Comparison of ENCODE assay signal across 11 cellular contexts in genomic region chr2:47073217-47073616, GRCh38.
DNase-seq lines count a peak whose midpoint lies in the region; ATAC-seq and TF ChIP-seq lines count a peak whose summit lies in the region.
"Had no signal": no experiment of that assay in that cellular context is flagged by ENCODE, and none has a peak within 500 bp of the region (broad histone marks: within the 10 kb centered on the region; RNA-seq: fewer than 3 reads in every experiment).

No MANE protein-coding gene starts in this region.

- H3K27me3 Mint-ChIP-seq in activated CD4-positive, alpha-beta memory T cell treated with anti-CD3 and anti-CD28 coated beads, Interleukin-2, amount 10 ng/mL, durations not matched to agents 7 days and 5 days = no peaks in the 10 kb centered on the region
- no peaks in the 10 kb centered on the region for H3K27me3 Mint-ChIP-seq in activated CD4-positive, alpha-beta memory T cell treated with anti-CD3 and anti-CD28 coated beads for 36 hours
- no peaks in the 10 kb centered on the region for H3K27me3 Mint-ChIP-seq in naive thymus-derived CD8-positive, alpha-beta T cell

- POLR2A ChIA-PET in activated CD4-positive, alpha-beta memory T cell treated with anti-CD3 and anti-CD28 coated beads, Interleukin-2, amount 10 ng/mL, durations not matched to agents 7 days and 5 days (lab: Charles Lee) = no interaction called here
- POLR2A ChIA-PET in activated CD4-positive, alpha-beta memory T cell treated with anti-CD3 and anti-CD28 coated beads for 36 hours (lab: Charles Lee) = no interaction called here
- POLR2A ChIA-PET in naive thymus-derived CD8-positive, alpha-beta T cell (lab: Charles Lee) = no interaction called here

- H3K4me1 ChIP-seq in colonic mucosa (peaks cover 40% of the 10 kb centered on the region), tibial artery (peaks cover 18 to 94% (median 79%) of the 10 kb centered on the region in 4 donors)

- H3K27me3 ChIP-seq in colonic mucosa = no peaks in the 10 kb centered on the region
- no peaks in the 10 kb centered on the region for H3K27me3 ChIP-seq in tibial artery
- H3K27me3 ChIP-seq: cardiac muscle cell had no signal

- H3K36me3 ChIP-seq in colonic mucosa (no peaks in the 10 kb centered on the region), tibial artery (peaks cover 0 to 26% (median 12%) of the 10 kb centered on the region in 3 donors)
- H3K36me3 ChIP-seq: cardiac muscle cell, prostate gland had no signal

- H3K4me1 Mint-ChIP-seq in activated CD4-positive, alpha-beta memory T cell treated with anti-CD3 and anti-CD28 coated beads, Interleukin-2, amount 10 ng/mL, durations not matched to agents 7 days and 5 days = peaks cover 29% of the 10 kb centered on the region
- H3K4me1 Mint-ChIP-seq in activated CD4-positive, alpha-beta memory T cell treated with anti-CD3 and anti-CD28 coated beads for 36 hours (ENCODE audit: low read depth) = peaks cover 22% of the 10 kb centered on the region
- H3K4me1 Mint-ChIP-seq in naive thymus-derived CD8-positive, alpha-beta T cell = peaks cover 14 to 55% (median 43%) of the 10 kb centered on the region in 4 donors

- H3K4me3 Mint-ChIP-seq in activated CD4-positive, alpha-beta memory T cell treated with anti-CD3 and anti-CD28 coated beads, Interleukin-2, amount 10 ng/mL, durations not matched to agents 7 days and 5 days = no peak overlapping the region
- H3K4me3 Mint-ChIP-seq in activated CD4-positive, alpha-beta memory T cell treated with anti-CD3 and anti-CD28 coated beads for 36 hours = no peak overlapping the region
- H3K4me3 Mint-ChIP-seq in naive thymus-derived CD8-positive, alpha-beta T cell = peak overlapping the region in 3 of 10 donors; percentile 13 to 58 (median 19)

- H3K9me3 ChIP-seq in colonic mucosa (no peaks in the 10 kb centered on the region), tibial artery (no peaks in the 10 kb centered on the region)
- H3K9me3 ChIP-seq: prostate gland had no signal

- H3K27ac Mint-ChIP-seq in activated CD4-positive, alpha-beta memory T cell treated with anti-CD3 and anti-CD28 coated beads, Interleukin-2, amount 10 ng/mL, durations not matched to agents 7 days and 5 days = peak overlapping the region; percentile 26
- H3K27ac Mint-ChIP-seq in activated CD4-positive, alpha-beta memory T cell treated with anti-CD3 and anti-CD28 coated beads for 36 hours = no peak overlapping the region
- peak overlapping the region in 8 of 10 donors; percentile 16 to 92 (median 80) for H3K27ac Mint-ChIP-seq in naive thymus-derived CD8-positive, alpha-beta T cell

- TF ChIP-seq CTCF in colonic mucosa (IDR thresholded peaks at IDR 0.05) = no peak
- no peak for TF ChIP-seq CTCF in tibial artery (IDR thresholded peaks at IDR 0.05)

- H3K27ac ChIP-seq in colonic mucosa = peak overlapping the region; percentile 67
- H3K27ac ChIP-seq in tibial artery = peak overlapping the region; percentile 94 to 95
- H3K27ac ChIP-seq: cardiac muscle cell had no signal

- no peak for DNase-seq in activated CD4-positive, alpha-beta memory T cell treated with anti-CD3 and anti-CD28 coated beads, Interleukin-2, amount 10 ng/mL, durations not matched to agents 7 days and 5 days
- no peak for DNase-seq in activated CD4-positive, alpha-beta memory T cell treated with anti-CD3 and anti-CD28 coated beads for 36 hours
- DNase-seq in colonic mucosa = no peak
- DNase-seq in naive thymus-derived CD8-positive, alpha-beta T cell = no peak
- no peak for DNase-seq in tibial artery
- no peak for DNase-seq in activated CD8-positive, alpha-beta memory T cell treated with anti-CD3 and anti-CD28 coated beads, Interleukin-2, amount 50 U/mL, for 48 hours
- no peak for DNase-seq in germinal center (ENCODE audit: low spot score)
- DNase-seq in NCI-H2171 (lab: John Stamatoyannopoulos, UW) = no peak
- DNase-seq: NCI-H226 had no signal

- H3K9me3 Mint-ChIP-seq in activated CD4-positive, alpha-beta memory T cell treated with anti-CD3 and anti-CD28 coated beads, Interleukin-2, amount 10 ng/mL, durations not matched to agents 7 days and 5 days = no peaks in the 10 kb centered on the region
- H3K9me3 Mint-ChIP-seq in activated CD4-positive, alpha-beta memory T cell treated with anti-CD3 and anti-CD28 coated beads for 36 hours = no peaks in the 10 kb centered on the region
- no peaks in the 10 kb centered on the region for H3K9me3 Mint-ChIP-seq in naive thymus-derived CD8-positive, alpha-beta T cell

- ATAC-seq in naive thymus-derived CD8-positive, alpha-beta T cell = no peak

- H3K4me3 ChIP-seq in colonic mucosa (no peak overlapping the region), tibial artery (no peak overlapping the region)
- H3K4me3 ChIP-seq: cardiac muscle cell, prostate gland had no signal

- intact Hi-C loops in activated CD4-positive, alpha-beta memory T cell treated with anti-CD3 and anti-CD28 coated beads for 36 hours (cut with micrococcal nuclease) = no loop called here
- intact Hi-C loops in colonic mucosa (cut with DNase I) (no loop called here), tibial artery (cut with DNase I; ENCODE audit: low total_unique reads) (no loop called here)

- peaks cover 20% of the 10 kb centered on the region for H3K36me3 Mint-ChIP-seq in activated CD4-positive, alpha-beta memory T cell treated with anti-CD3 and anti-CD28 coated beads, Interleukin-2, amount 10 ng/mL, durations not matched to agents 7 days and 5 days (ENCODE audit: low read depth)
- peaks cover 14% of the 10 kb centered on the region for H3K36me3 Mint-ChIP-seq in activated CD4-positive, alpha-beta memory T cell treated with anti-CD3 and anti-CD28 coated beads for 36 hours
- peaks cover 0 to 18% (median 0%) of the 10 kb centered on the region in 3 donors for H3K36me3 Mint-ChIP-seq in naive thymus-derived CD8-positive, alpha-beta T cell

- CTCF ChIA-PET in activated CD4-positive, alpha-beta memory T cell treated with anti-CD3 and anti-CD28 coated beads, Interleukin-2, amount 10 ng/mL, durations not matched to agents 7 days and 5 days (lab: Charles Lee) = no interaction called here
- CTCF ChIA-PET in activated CD4-positive, alpha-beta memory T cell treated with anti-CD3 and anti-CD28 coated beads for 36 hours (lab: Charles Lee) = interaction anchor here (1.9 kb wide), 1 partner anchor 250 kb away, joined by 5 read pairs; no protein-coding TSS in a partner anchor

- H3K9ac ChIP-seq in colonic mucosa (ENCODE audit: low read depth in 2 of 2, low read length in 2 of 2) = no peak overlapping the region
